In the genomic region with DNA sequence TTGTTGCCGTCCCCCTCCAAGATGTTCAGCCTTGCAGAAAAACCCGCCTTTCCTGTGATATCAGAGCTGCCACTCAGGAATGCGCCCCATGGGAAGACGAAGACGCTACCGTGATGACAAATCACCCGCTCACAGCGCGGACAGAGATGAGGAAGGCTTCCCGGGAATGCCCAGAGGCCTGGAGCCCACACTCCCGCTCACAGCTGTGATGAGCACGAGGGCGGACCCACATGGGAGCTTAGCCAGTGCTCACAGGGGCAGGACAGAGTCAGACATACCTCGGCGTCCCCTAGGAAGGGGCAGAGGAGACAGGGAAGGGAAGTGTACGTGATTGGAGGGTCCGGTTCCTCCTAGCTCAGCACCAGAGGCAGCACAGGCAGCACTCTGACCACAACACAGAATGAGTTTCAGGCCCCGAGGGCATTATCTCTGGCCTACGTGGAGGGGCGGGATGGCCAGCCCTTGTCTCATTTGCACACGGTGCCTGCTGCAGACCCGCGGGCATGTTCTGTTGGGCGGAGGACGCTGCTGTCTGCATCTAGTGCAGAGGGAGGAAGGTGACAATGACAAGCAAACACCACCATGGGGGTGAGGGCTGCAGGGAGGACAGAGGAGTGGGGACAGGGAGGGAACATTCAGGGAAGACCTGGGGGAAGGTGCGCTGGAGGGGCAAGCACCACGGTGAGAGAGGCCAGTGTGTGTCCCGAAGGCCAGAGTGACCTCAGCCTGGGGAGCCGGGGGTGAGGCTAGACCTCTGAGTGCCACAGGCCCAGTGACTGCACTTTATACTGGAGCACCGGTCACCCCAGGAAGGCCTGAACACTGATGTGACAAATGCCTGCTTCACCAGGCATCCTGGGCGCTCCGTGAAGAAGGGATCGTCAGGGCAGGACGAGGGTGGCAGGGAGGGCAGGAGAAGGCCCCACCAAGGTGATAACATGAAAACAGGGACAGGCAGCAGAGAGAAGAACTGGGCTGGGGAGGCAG, we compare ENCODE assay signal across 15 cellular contexts.
DNase-seq lines count a peak whose midpoint lies in the region; ATAC-seq, FAIRE-seq and TF ChIP-seq lines count a peak whose summit lies in the region.
"Had no signal": no experiment of that assay in that cellular context is flagged by ENCODE, and none has a peak within 500 bp of the region (broad histone marks: within the 10 kb centered on the region; RNA-seq: fewer than 3 reads in every experiment).

No MANE protein-coding gene starts in this region.

- FAIRE-seq in HepG2 (lab: Jason Lieb, UNC) (no peak), urothelium cell line (lab: Jason Lieb, UNC) (peak; percentile 62)
- FAIRE-seq: A204.1 had no signal

- CTCF ChIA-PET in HepG2 (lab: Yijun Ruan, JAX; ENCODE audit: low intra/inter-chr PET ratio, low total read pairs), result no interaction called here

- WGBS in HepG2 (ENCODE audit: low lambda C conversion rate), result 79% methylated on average over 33 of the region's 34 CpGs
- 69% methylated on average over 22 of the region's 34 CpGs for WGBS in right lobe of liver (ENCODE audit: insufficient coverage, low coverage, low lambda C conversion rate, missing lambda C conversion rate)

- no peak overlapping the region for H3K9ac ChIP-seq in HepG2 (ENCODE audit: insufficient read depth, low read depth, low read length)

- H3K27me3 ChIP-seq in HepG2 (ENCODE audit: control insufficient read depth in 1 of 2, insufficient read depth in 2 of 2, low read length in 2 of 2) (no peaks in the 10 kb centered on the region), right lobe of liver (no peaks in the 10 kb centered on the region)
- H3K27me3 ChIP-seq: right atrium auricular region had no signal

- TF ChIP-seq RAD21 in HepG2 (CRISPR knock-in tag; IDR thresholded peaks at IDR 0.05), result no peak

- TF ChIP-seq POLR2A in HepG2 (IDR thresholded peaks at IDR 0.05; ENCODE audit: insufficient read depth in 1 of 2, low read depth in 2 of 2, low read length in 2 of 2) (no peak), right lobe of liver (IDR thresholded peaks at IDR 0.05) (no peak)

- no TSS peak for BruUV-seq in HepG2 (replicated peaks; lab: Mats Ljungman, UMichigan)

- no peak overlapping the region for H3K27ac ChIP-seq in HepG2 (ENCODE audit: extremely low read length, insufficient read depth, low read length)
- H3K27ac ChIP-seq in right lobe of liver, result no peak overlapping the region
- H3K27ac ChIP-seq: right atrium auricular region had no signal

- DNase-seq in HepG2 (ENCODE audit: low spot score), result no peak
- DNase-seq in right lobe of liver, result no peak
- DNase-seq in amniotic epithelial cell (ENCODE audit: low read depth), result peak; percentile 45
- DNase-seq in islet precursor cell, result peak; percentile 99
- no peak for DNase-seq in urothelium cell line (ENCODE audit: low spot score)
- DNase-seq in SHP77 (lab: John Stamatoyannopoulos, UW), result no peak
- no peak for DNase-seq in middle frontal gyrus (ENCODE audit: extremely low spot score, low spot score)
- DNase-seq: activated CD8-positive, alpha-beta memory T cell treated with anti-CD3 and anti-CD28 coated beads, Interleukin-2, amount 50 U/mL, for 48 hours; amygdala; effector CD4-positive, alpha-beta T cell; NCI-H2227 treated with DMSO at 0.1 percent for 48 hours had no signal

- ATAC-seq in HepG2 (no peak), right lobe of liver (no peak), GM21619 (IDR thresholded peaks at IDR 0.05; ENCODE audit: unreplicated experiment) (no peak)
- ATAC-seq: Right ventricle myocardium inferior had no signal

- H3K36me3 ChIP-seq in HepG2 (replicated peaks in 1 of 2; ENCODE audit: control insufficient read depth in 1 of 2, insufficient read depth in 2 of 2, low read length in 2 of 2) (no peaks in the 10 kb centered on the region), right lobe of liver (no peaks in the 10 kb centered on the region)
- H3K36me3 ChIP-seq: right atrium auricular region had no signal

- no peak overlapping the region for H2AFZ ChIP-seq in HepG2 (ENCODE audit: low read length)

- no peak for TF ChIP-seq EP300 in HepG2 (IDR thresholded peaks at IDR 0.05; ENCODE audit: low read depth in 2 of 2, low read length in 2 of 2)
- no peak for TF ChIP-seq EP300 in HepG2 (CRISPR knock-in tag; IDR thresholded peaks at IDR 0.05; ENCODE audit: borderline replicate concordance)

- H3K4me2 ChIP-seq in HepG2 (ENCODE audit: low read depth, low read length), result no peak overlapping the region

- H3K4me3 ChIP-seq in HepG2 (replicated peaks in 1 of 3; ENCODE audit: insufficient read depth in 1 of 3, low read depth in 2 of 3, low read length in 3 of 3) (no peak overlapping the region), right lobe of liver (no peak overlapping the region)
- H3K4me3 ChIP-seq: right atrium auricular region had no signal

- H4K20me1 ChIP-seq in HepG2 (ENCODE audit: insufficient read depth, low read length), result no peaks in the 10 kb centered on the region

- TF ChIP-seq CTCF in HepG2 (CRISPR knock-in tag; IDR thresholded peaks at IDR 0.05), result no peak
- no peak for TF ChIP-seq CTCF in right lobe of liver (IDR thresholded peaks at IDR 0.05)

- no peaks in the 10 kb centered on the region for H3K9me3 ChIP-seq in HepG2 (ENCODE audit: low read length)
- H3K9me3 ChIP-seq in right lobe of liver, result no peaks in the 10 kb centered on the region
- H3K9me3 ChIP-seq: right atrium auricular region had no signal

- H3K4me1 ChIP-seq in HepG2 (ENCODE audit: insufficient read depth, low read length) (peaks cover 75% of the 10 kb centered on the region), right lobe of liver (peaks cover 0 to 10% (median 3%) of the 10 kb centered on the region in 4 donors)

- H3K79me2 ChIP-seq in HepG2 (ENCODE audit: insufficient read depth, low read length), result no peaks in the 10 kb centered on the region

- intact Hi-C loops in HepG2 (cut with micrococcal nuclease; ENCODE audit: unreplicated experiment) (loop anchor here (10.0 kb wide), 1 partner anchor 87 kb away; no protein-coding TSS in a partner anchor), right lobe of liver (cut with DNase I) (no loop called here)

- POLR2A ChIA-PET in HepG2 (lab: Yijun Ruan, JAX), result interaction anchor here (1.1 kb wide), 1 partner anchor 27 kb away, joined by 4 read pairs; no protein-coding TSS in a partner anchor

- in situ Hi-C loops in HepG2 (cut with HindIII; ENCODE audit: extremely low pct_ligation_motif_present, low pct_unique_long_range_greater_than_20kb), result no loop called here

TF ChIP-seq in HepG2, 621 proteins besides CTCF, POLR2A, EP300 and RAD21 (continues in another document):
- TF ChIP-seq HNRNPLL (IDR thresholded peaks at IDR 0.05; ENCODE audit: low read depth, low read length, poor library complexity, severe bottlenecking) (no peak), NFYC (CRISPR knock-in tag; IDR thresholded peaks at IDR 0.05) (no peak), SP4 (CRISPR knock-in tag; IDR thresholded peaks at IDR 0.05) (peak; percentile 45; the same call in 1 of the 2 replicates), ZSCAN31 (CRISPR knock-in tag; IDR thresholded peaks at IDR 0.05; ENCODE audit: low read depth) (no peak), ZNF7 (CRISPR knock-in tag; IDR thresholded peaks at IDR 0.05) (peak; percentile 66; the same call in 1 of the 2 replicates), NFATC3 (CRISPR knock-in tag; IDR thresholded peaks at IDR 0.05) (no peak), ZNF20 (CRISPR knock-in tag; IDR thresholded peaks at IDR 0.05) (no peak), ZNF224 (CRISPR knock-in tag; IDR thresholded peaks at IDR 0.05) (no peak), ZNF766 (CRISPR knock-in tag; IDR thresholded peaks at IDR 0.05; ENCODE audit: borderline replicate concordance) (no peak), CHD2 (IDR thresholded peaks at IDR 0.05; ENCODE audit: low read depth, low read length) (no peak), PCBP1 (IDR thresholded peaks at IDR 0.05; ENCODE audit: borderline replicate concordance, low read depth, low read length) (0 out of 2 replicates have a peak, but pooled peaks have one; percentile 42), ZNF263 (CRISPR knock-in tag; IDR thresholded peaks at IDR 0.05) (peak; percentile 75)
- TF ChIP-seq, protein P1, sequence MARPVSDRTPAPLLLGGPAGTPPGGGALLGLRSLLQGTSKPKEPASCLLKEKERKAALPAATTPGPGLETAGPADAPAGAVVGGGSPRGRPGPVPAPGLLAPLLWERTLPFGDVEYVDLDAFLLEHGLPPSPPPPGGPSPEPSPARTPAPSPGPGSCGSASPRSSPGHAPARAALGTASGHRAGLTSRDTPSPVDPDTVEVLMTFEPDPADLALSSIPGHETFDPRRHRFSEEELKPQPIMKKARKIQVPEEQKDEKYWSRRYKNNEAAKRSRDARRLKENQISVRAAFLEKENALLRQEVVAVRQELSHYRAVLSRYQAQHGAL (CRISPR knock-in tag; IDR thresholded peaks at IDR 0.05; ENCODE audit: not compliant biosample characterization), result no peak
- TF ChIP-seq, protein P2, sequence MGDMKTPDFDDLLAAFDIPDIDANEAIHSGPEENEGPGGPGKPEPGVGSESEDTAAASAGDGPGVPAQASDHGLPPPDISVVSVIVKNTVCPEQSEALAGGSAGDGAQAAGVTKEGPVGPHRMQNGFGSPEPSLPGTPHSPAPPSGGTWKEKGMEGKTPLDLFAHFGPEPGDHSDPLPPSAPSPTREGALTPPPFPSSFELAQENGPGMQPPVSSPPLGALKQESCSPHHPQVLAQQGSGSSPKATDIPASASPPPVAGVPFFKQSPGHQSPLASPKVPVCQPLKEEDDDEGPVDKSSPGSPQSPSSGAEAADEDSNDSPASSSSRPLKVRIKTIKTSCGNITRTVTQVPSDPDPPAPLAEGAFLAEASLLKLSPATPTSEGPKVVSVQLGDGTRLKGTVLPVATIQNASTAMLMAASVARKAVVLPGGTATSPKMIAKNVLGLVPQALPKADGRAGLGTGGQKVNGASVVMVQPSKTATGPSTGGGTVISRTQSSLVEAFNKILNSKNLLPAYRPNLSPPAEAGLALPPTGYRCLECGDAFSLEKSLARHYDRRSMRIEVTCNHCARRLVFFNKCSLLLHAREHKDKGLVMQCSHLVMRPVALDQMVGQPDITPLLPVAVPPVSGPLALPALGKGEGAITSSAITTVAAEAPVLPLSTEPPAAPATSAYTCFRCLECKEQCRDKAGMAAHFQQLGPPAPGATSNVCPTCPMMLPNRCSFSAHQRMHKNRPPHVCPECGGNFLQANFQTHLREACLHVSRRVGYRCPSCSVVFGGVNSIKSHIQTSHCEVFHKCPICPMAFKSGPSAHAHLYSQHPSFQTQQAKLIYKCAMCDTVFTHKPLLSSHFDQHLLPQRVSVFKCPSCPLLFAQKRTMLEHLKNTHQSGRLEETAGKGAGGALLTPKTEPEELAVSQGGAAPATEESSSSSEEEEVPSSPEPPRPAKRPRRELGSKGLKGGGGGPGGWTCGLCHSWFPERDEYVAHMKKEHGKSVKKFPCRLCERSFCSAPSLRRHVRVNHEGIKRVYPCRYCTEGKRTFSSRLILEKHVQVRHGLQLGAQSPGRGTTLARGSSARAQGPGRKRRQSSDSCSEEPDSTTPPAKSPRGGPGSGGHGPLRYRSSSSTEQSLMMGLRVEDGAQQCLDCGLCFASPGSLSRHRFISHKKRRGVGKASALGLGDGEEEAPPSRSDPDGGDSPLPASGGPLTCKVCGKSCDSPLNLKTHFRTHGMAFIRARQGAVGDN (CRISPR knock-in tag; IDR thresholded peaks at IDR 0.05), result peak; percentile 30

Comparison
In these comparisons a context has a peak if more than half of its experiments do, and no peak if none do; other contexts are left out.
1. DNase-seq: peak in amniotic epithelial cell (single experiment) and islet precursor cell (single experiment); none in HepG2 (single experiment), right lobe of liver (0 of 3), urothelium cell line (single experiment), SHP77 (0 of 2) and middle frontal gyrus (single experiment).